Comparison of ENCODE assay signal across 8 cellular contexts in the genomic region with DNA sequence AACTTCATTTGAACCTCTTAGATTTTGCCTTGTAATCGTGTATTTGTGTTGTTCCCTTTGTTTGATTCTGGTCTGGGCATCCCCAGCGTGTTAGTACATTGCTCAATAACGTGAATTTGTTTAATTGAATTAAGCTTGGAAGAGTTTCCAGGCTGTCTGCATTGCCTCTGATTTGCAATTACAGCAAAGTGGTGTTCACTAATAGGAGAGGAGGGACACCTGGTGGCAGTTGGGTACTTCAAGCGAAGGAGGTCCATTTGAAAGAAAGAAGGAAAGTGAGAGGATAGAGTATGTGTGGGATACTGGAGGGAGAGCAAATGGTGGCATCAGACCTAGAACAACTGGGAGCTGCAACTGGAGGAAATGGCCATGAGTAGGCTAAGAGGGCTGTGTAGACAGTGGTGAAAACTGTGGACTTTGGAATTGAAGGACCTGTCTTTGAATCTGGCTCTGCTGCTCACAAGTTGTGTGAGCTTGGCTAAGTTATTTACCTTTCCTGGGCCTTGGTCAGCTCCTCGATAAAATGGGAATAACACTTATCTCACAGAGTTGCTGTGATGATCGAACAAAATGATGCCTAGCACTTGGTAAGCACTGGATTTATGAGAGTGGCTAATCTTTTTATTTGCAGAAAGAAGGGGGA. TPM values are rescaled to one million over a fixed set of nuclear protein-coding genes. Genes with fewer than 3 reads are reported as not detected.
DNase-seq lines count a peak whose midpoint lies in the region; ATAC-seq and TF ChIP-seq lines count a peak whose summit lies in the region.

No MANE protein-coding gene starts in this region.

- H3K4me3 Mint-ChIP-seq in WTC11 (no peak overlapping the region), nephron progenitor cell (no peak overlapping the region)

- peak; percentile 67 for DNase-seq in activated effector memory CD4-positive, alpha-beta T cell treated with anti-CD3 and anti-CD28 coated beads, Interleukin-2, amount 50 U/mL, for 16 hours
- no peak for DNase-seq in activated effector memory CD4-positive, alpha-beta T cell treated with Interleukin-2 at 50 U/mL for 16 hours
- DNase-seq in NCI-H1930 (lab: John Stamatoyannopoulos, UW) (peak; percentile 50 to 63), WTC11 (ENCODE audit: low spot score) (peak; percentile 47), nephron progenitor cell (peak; percentile 22), NK-92 (lab: John Stamatoyannopoulos, UW; ENCODE audit: unreplicated experiment) (no peak)

- H3K27me3 Mint-ChIP-seq in WTC11 (ENCODE audit: low read depth) (peaks cover 2% of the 10 kb centered on the region; the same call in 1 of the 2 replicates), nephron progenitor cell (ENCODE audit: low read depth, poor library complexity) (peaks cover 9% of the 10 kb centered on the region)

- H3K36me3 Mint-ChIP-seq in WTC11 (no peaks in the 10 kb centered on the region), nephron progenitor cell (ENCODE audit: low read depth) (no peaks in the 10 kb centered on the region)

- H3K27ac Mint-ChIP-seq in WTC11, result no peak overlapping the region
- no peak overlapping the region for H3K27ac Mint-ChIP-seq in nephron progenitor cell

- POLR2A ChIA-PET in WTC11 (lab: Charles Lee), result interaction anchor here (0.6 kb wide), 1 partner anchor 54 kb away, joined by 3 read pairs; no protein-coding TSS in a partner anchor

- peaks cover 2% of the 10 kb centered on the region; the same call in 1 of the 2 replicates for H3K4me1 Mint-ChIP-seq in WTC11
- H3K4me1 Mint-ChIP-seq in nephron progenitor cell, result peaks cover 5% of the 10 kb centered on the region

- TF ChIP-seq CTCF in WTC11 (IDR thresholded peaks at IDR 0.05), result 0 out of 2 replicates have a peak, but pooled peaks have one; percentile 17
- TF ChIP-seq CTCF in nephron progenitor cell (IDR thresholded peaks at IDR 0.05), result peak; percentile 42

- CTCF ChIA-PET in WTC11 (lab: Charles Lee), result interaction anchor here (0.6 to 2.3 kb wide), 25 partner anchors 10 to 774 kb away, joined by 3 to 18 read pairs (median 4); partner anchors contain the start of gene LSMEM1

- ATAC-seq in HG02571 (IDR thresholded peaks at IDR 0.05; ENCODE audit: unreplicated experiment) (peak; percentile 61), WTC11 (peak; percentile 94), esophagus mucosa (peak; percentile 81)

- H3K9me3 Mint-ChIP-seq in WTC11, result no peaks in the 10 kb centered on the region
- H3K9me3 Mint-ChIP-seq in nephron progenitor cell, result no peaks in the 10 kb centered on the region

TF ChIP-seq in WTC11, 78 proteins besides CTCF, POLR2A, EP300 and RAD21 (continues in another document):
- TF ChIP-seq, protein P1, sequence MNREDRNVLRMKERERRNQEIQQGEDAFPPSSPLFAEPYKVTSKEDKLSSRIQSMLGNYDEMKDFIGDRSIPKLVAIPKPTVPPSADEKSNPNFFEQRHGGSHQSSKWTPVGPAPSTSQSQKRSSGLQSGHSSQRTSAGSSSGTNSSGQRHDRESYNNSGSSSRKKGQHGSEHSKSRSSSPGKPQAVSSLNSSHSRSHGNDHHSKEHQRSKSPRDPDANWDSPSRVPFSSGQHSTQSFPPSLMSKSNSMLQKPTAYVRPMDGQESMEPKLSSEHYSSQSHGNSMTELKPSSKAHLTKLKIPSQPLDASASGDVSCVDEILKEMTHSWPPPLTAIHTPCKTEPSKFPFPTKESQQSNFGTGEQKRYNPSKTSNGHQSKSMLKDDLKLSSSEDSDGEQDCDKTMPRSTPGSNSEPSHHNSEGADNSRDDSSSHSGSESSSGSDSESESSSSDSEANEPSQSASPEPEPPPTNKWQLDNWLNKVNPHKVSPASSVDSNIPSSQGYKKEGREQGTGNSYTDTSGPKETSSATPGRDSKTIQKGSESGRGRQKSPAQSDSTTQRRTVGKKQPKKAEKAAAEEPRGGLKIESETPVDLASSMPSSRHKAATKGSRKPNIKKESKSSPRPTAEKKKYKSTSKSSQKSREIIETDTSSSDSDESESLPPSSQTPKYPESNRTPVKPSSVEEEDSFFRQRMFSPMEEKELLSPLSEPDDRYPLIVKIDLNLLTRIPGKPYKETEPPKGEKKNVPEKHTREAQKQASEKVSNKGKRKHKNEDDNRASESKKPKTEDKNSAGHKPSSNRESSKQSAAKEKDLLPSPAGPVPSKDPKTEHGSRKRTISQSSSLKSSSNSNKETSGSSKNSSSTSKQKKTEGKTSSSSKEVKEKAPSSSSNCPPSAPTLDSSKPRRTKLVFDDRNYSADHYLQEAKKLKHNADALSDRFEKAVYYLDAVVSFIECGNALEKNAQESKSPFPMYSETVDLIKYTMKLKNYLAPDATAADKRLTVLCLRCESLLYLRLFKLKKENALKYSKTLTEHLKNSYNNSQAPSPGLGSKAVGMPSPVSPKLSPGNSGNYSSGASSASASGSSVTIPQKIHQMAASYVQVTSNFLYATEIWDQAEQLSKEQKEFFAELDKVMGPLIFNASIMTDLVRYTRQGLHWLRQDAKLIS (CRISPR knock-in tag; IDR thresholded peaks at IDR 0.05; ENCODE audit: borderline replicate concordance), result no peak
- TF ChIP-seq, protein P2, sequence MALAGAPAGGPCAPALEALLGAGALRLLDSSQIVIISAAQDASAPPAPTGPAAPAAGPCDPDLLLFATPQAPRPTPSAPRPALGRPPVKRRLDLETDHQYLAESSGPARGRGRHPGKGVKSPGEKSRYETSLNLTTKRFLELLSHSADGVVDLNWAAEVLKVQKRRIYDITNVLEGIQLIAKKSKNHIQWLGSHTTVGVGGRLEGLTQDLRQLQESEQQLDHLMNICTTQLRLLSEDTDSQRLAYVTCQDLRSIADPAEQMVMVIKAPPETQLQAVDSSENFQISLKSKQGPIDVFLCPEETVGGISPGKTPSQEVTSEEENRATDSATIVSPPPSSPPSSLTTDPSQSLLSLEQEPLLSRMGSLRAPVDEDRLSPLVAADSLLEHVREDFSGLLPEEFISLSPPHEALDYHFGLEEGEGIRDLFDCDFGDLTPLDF (CRISPR knock-in tag; IDR thresholded peaks at IDR 0.05), result no peak
- no peak for TF ChIP-seq NR1H2 (CRISPR knock-in tag; IDR thresholded peaks at IDR 0.05)
- TF ChIP-seq SMAD4 (CRISPR knock-in tag; IDR thresholded peaks at IDR 0.05), result no peak
- TF ChIP-seq GRHL2 (CRISPR knock-in tag; IDR thresholded peaks at IDR 0.05; ENCODE audit: insufficient replicate concordance, severe bottlenecking), result no peak
- TF ChIP-seq ZNF317 (CRISPR knock-in tag; IDR thresholded peaks at IDR 0.05; ENCODE audit: borderline replicate concordance, low read depth), result no peak
- TF ChIP-seq RELA (CRISPR knock-in tag; IDR thresholded peaks at IDR 0.05; ENCODE audit: borderline replicate concordance), result no peak
- TF ChIP-seq ELF4 (CRISPR knock-in tag; IDR thresholded peaks at IDR 0.05; ENCODE audit: low read depth), result no peak
- no peak for TF ChIP-seq NFYB (CRISPR knock-in tag; conservative IDR thresholded peaks at IDR 0.05; ENCODE audit: low read depth)
- TF ChIP-seq, protein P3, sequence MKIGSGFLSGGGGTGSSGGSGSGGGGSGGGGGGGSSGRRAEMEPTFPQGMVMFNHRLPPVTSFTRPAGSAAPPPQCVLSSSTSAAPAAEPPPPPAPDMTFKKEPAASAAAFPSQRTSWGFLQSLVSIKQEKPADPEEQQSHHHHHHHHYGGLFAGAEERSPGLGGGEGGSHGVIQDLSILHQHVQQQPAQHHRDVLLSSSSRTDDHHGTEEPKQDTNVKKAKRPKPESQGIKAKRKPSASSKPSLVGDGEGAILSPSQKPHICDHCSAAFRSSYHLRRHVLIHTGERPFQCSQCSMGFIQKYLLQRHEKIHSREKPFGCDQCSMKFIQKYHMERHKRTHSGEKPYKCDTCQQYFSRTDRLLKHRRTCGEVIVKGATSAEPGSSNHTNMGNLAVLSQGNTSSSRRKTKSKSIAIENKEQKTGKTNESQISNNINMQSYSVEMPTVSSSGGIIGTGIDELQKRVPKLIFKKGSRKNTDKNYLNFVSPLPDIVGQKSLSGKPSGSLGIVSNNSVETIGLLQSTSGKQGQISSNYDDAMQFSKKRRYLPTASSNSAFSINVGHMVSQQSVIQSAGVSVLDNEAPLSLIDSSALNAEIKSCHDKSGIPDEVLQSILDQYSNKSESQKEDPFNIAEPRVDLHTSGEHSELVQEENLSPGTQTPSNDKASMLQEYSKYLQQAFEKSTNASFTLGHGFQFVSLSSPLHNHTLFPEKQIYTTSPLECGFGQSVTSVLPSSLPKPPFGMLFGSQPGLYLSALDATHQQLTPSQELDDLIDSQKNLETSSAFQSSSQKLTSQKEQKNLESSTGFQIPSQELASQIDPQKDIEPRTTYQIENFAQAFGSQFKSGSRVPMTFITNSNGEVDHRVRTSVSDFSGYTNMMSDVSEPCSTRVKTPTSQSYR (CRISPR knock-in tag; IDR thresholded peaks at IDR 0.05), result no peak
- no peak for TF ChIP-seq ZNF263 (CRISPR knock-in tag; IDR thresholded peaks at IDR 0.05; ENCODE audit: low read depth)
- TF ChIP-seq, protein P4, sequence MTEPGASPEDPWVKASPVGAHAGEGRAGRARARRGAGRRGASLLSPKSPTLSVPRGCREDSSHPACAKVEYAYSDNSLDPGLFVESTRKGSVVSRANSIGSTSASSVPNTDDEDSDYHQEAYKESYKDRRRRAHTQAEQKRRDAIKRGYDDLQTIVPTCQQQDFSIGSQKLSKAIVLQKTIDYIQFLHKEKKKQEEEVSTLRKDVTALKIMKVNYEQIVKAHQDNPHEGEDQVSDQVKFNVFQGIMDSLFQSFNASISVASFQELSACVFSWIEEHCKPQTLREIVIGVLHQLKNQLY (CRISPR knock-in tag; IDR thresholded peaks at IDR 0.05), result no peak
- TF ChIP-seq USF2 (CRISPR knock-in tag; IDR thresholded peaks at IDR 0.05), result no peak

RNA-seq across cellular contexts. Expression of gene LSMEM1, which starts 15.2 kb away (rescaled TPM):
- total RNA-seq in WTC11 (2021), result 0.96 to 1.1 TPM (median 1.1 TPM) in 3 replicates
- total RNA-seq in esophagus mucosa, result 0.44 TPM

RNA-seq across cellular contexts. Expression of gene IFRD1, which starts 45.7 kb away (rescaled TPM):
- 30.5 to 37.9 TPM (median 31.2 TPM) in 3 replicates for total RNA-seq in WTC11 (2021)
- 38.3 TPM for total RNA-seq in esophagus mucosa

Comparison
In these comparisons a context has a peak if more than half of its experiments do, and no peak if none do; other contexts are left out.
1. DNase-seq: peak in activated effector memory CD4-positive, alpha-beta T cell treated with anti-CD3 and anti-CD28 coated beads, Interleukin-2, amount 50 U/mL, for 16 hours (single experiment), NCI-H1930 (2 of 2), WTC11 (single experiment) and nephron progenitor cell (single experiment); none in activated effector memory CD4-positive, alpha-beta T cell treated with Interleukin-2 at 50 U/mL for 16 hours (single experiment) and NK-92 (single experiment).
2. Peak in every context shown above with its lines, with median percentiles within 50 percentile points of each other: ATAC-seq.